Comparison of ENCODE assay signal across 27 cellular contexts in the genomic region with DNA sequence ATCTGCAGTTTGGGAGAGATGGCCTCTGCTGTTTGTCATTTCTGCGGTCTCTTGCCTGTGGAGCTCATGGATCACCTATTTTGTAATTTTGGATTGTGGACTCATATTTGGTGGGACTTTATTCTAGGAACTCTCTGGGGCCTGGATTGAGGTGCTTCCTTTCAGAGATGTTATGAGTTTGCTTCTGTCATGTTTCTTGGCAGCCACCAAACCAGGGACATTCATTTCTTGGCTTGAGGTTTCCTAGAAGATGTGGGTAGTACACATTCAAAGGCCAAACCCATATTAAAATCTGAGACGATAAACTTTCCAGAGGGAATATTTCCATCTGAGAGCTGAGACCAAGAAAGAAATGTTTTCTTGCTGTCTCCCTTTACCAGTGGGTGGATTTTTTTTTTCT. TPM values are rescaled to one million over a fixed set of nuclear protein-coding genes. Genes with fewer than 3 reads are reported as not detected.
DNase-seq lines count a peak whose midpoint lies in the region; ATAC-seq, FAIRE-seq and TF ChIP-seq lines count a peak whose summit lies in the region.
"Had no signal": no experiment of that assay in that cellular context is flagged by ENCODE, and none has a peak within 500 bp of the region (broad histone marks: within the 10 kb centered on the region; RNA-seq: fewer than 3 reads in every experiment).

No MANE protein-coding gene starts in this region.

- H3K27me3 ChIP-seq in bronchial epithelial cell (ENCODE audit: control insufficient read depth, insufficient read depth, low read length) = peaks cover under 1% of the 10 kb centered on the region
- H3K27me3 ChIP-seq: BLaER1 had no signal

- no peak overlapping the region for H3K4me3 Mint-ChIP-seq in activated T-helper 17 cell treated with anti-CD3 and anti-CD28 coated beads, Interleukin-2, amount 50 U/mL, for 72 hours
- H3K4me3 Mint-ChIP-seq in stimulated activated effector memory CD8-positive, alpha-beta T cell treated with anti-CD3 and anti-CD28 coated beads, Interleukin-12 subunit alpha, Interleukin-12 subunit beta, amount 100 ng/mL, for 72 hours = no peak overlapping the region
- H3K4me3 Mint-ChIP-seq in activated T-cell treated with anti-CD3 and anti-CD28 coated beads, Interleukin-2, amount 50 U/mL, for 72 hours = no peak overlapping the region
- H3K4me3 Mint-ChIP-seq: CD14-positive monocyte; CD4-positive, alpha-beta memory T cell; CD4-positive, CD25-positive, alpha-beta regulatory T cell; CD8-positive, alpha-beta memory T cell had no signal

- H3K36me3 Mint-ChIP-seq in activated T-helper 17 cell treated with anti-CD3 and anti-CD28 coated beads, Interleukin-2, amount 50 U/mL, for 72 hours (ENCODE audit: low read depth) = no peaks in the 10 kb centered on the region
- no peaks in the 10 kb centered on the region for H3K36me3 Mint-ChIP-seq in stimulated activated effector memory CD8-positive, alpha-beta T cell treated with anti-CD3 and anti-CD28 coated beads, Interleukin-12 subunit alpha, Interleukin-12 subunit beta, amount 100 ng/mL, for 72 hours
- no peaks in the 10 kb centered on the region for H3K36me3 Mint-ChIP-seq in activated T-cell treated with anti-CD3 and anti-CD28 coated beads, Interleukin-2, amount 50 U/mL, for 72 hours (ENCODE audit: insufficient read depth in 2 of 2)
- H3K36me3 Mint-ChIP-seq: CD14-positive monocyte; CD4-positive, alpha-beta memory T cell; CD4-positive, CD25-positive, alpha-beta regulatory T cell; CD8-positive, alpha-beta memory T cell had no signal

- H3K36me3 ChIP-seq in bronchial epithelial cell (ENCODE audit: control insufficient read depth, insufficient read depth, low read length) = no peaks in the 10 kb centered on the region
- H3K36me3 ChIP-seq: BE2C, BLaER1 had no signal

- H3K4me1 Mint-ChIP-seq in activated T-helper 17 cell treated with anti-CD3 and anti-CD28 coated beads, Interleukin-2, amount 50 U/mL, for 72 hours = no peaks in the 10 kb centered on the region
- H3K4me1 Mint-ChIP-seq in stimulated activated effector memory CD8-positive, alpha-beta T cell treated with anti-CD3 and anti-CD28 coated beads, Interleukin-12 subunit alpha, Interleukin-12 subunit beta, amount 100 ng/mL, for 72 hours = peaks cover 7% of the 10 kb centered on the region
- H3K4me1 Mint-ChIP-seq in activated T-cell treated with anti-CD3 and anti-CD28 coated beads, Interleukin-2, amount 50 U/mL, for 72 hours (ENCODE audit: low read depth) = peaks cover 23% of the 10 kb centered on the region
- H3K4me1 Mint-ChIP-seq: CD4-positive, alpha-beta memory T cell; CD4-positive, CD25-positive, alpha-beta regulatory T cell; CD8-positive, alpha-beta memory T cell had no signal

- peaks cover 20% of the 10 kb centered on the region for H3K27me3 Mint-ChIP-seq in activated T-helper 17 cell treated with anti-CD3 and anti-CD28 coated beads, Interleukin-2, amount 50 U/mL, for 72 hours
- peaks cover 8% of the 10 kb centered on the region for H3K27me3 Mint-ChIP-seq in activated T-cell treated with anti-CD3 and anti-CD28 coated beads, Interleukin-2, amount 50 U/mL, for 72 hours (ENCODE audit: low read depth)

- H3K27ac Mint-ChIP-seq in activated T-helper 17 cell treated with anti-CD3 and anti-CD28 coated beads, Interleukin-2, amount 50 U/mL, for 72 hours = no peak overlapping the region
- H3K27ac Mint-ChIP-seq in stimulated activated effector memory CD8-positive, alpha-beta T cell treated with anti-CD3 and anti-CD28 coated beads, Interleukin-12 subunit alpha, Interleukin-12 subunit beta, amount 100 ng/mL, for 72 hours = no peak overlapping the region
- H3K27ac Mint-ChIP-seq in activated T-cell treated with anti-CD3 and anti-CD28 coated beads, Interleukin-2, amount 50 U/mL, for 72 hours = no peak overlapping the region
- H3K27ac Mint-ChIP-seq: CD14-positive monocyte; CD4-positive, alpha-beta memory T cell; CD4-positive, CD25-positive, alpha-beta regulatory T cell; CD8-positive, alpha-beta memory T cell had no signal

- ATAC-seq in activated T-helper 17 cell treated with anti-CD3 and anti-CD28 coated beads, Interleukin-2, amount 50 U/mL, for 72 hours (replicated peaks) = peak; percentile 62
- peak; percentile 55 for ATAC-seq in stimulated activated effector memory CD8-positive, alpha-beta T cell treated with anti-CD3 and anti-CD28 coated beads, Interleukin-12 subunit alpha, Interleukin-12 subunit beta, amount 100 ng/mL, for 72 hours
- ATAC-seq in GM21381 (IDR thresholded peaks at IDR 0.05; ENCODE audit: unreplicated experiment) = no peak
- ATAC-seq in activated T-cell treated with anti-CD3 and anti-CD28 coated beads, Interleukin-2, amount 50 U/mL, for 72 hours (replicated peaks in 1 of 2) = no peak
- ATAC-seq: GM12878 had no signal

- peak; percentile 28 for FAIRE-seq in bronchial epithelial cell (lab: Jason Lieb, UNC)
- FAIRE-seq: A204.1, GM12878, GM12892, GM18507 had no signal

- DNase-seq in bronchial epithelial cell (ENCODE audit: low read depth) = no peak
- no peak for DNase-seq in stimulated activated effector memory CD8-positive, alpha-beta T cell treated with anti-CD3 and anti-CD28 coated beads, Interleukin-12 subunit alpha, Interleukin-12 subunit beta, amount 100 ng/mL, for 72 hours (ENCODE audit: low spot score in 2 of 2)
- DNase-seq in activated T-cell treated with anti-CD3 and anti-CD28 coated beads, Interleukin-2, amount 50 U/mL, for 72 hours = no peak
- DNase-seq: 8988T; ACHN; BE2C; C1 segment of cervical spinal cord; CD4-positive, alpha-beta memory T cell; CD4-positive, CD25-positive, alpha-beta regulatory T cell; CD8-positive, alpha-beta memory T cell; COR-L47; DMS 273 treated with DMSO at 0.1 percent for 48 hours; DMS153; DMS53; DMS79; DND-41; EL; GDM1 had no signal

- no peak for TF ChIP-seq CTCF in bronchial epithelial cell (IDR thresholded peaks at IDR 0.05; ENCODE audit: insufficient read depth, low read length, severe bottlenecking)

- no peak overlapping the region for H3K4me3 ChIP-seq in bronchial epithelial cell (ENCODE audit: low read depth, low read length)
- H3K4me3 ChIP-seq: BLaER1, GM12878 had no signal

- H3K9me3 Mint-ChIP-seq in activated T-helper 17 cell treated with anti-CD3 and anti-CD28 coated beads, Interleukin-2, amount 50 U/mL, for 72 hours = no peaks in the 10 kb centered on the region
- H3K9me3 Mint-ChIP-seq in stimulated activated effector memory CD8-positive, alpha-beta T cell treated with anti-CD3 and anti-CD28 coated beads, Interleukin-12 subunit alpha, Interleukin-12 subunit beta, amount 100 ng/mL, for 72 hours = peaks cover 3% of the 10 kb centered on the region
- H3K9me3 Mint-ChIP-seq in activated T-cell treated with anti-CD3 and anti-CD28 coated beads, Interleukin-2, amount 50 U/mL, for 72 hours = peaks cover 0 to 4% of the 10 kb centered on the region in 2 donors
- H3K9me3 Mint-ChIP-seq: CD8-positive, alpha-beta memory T cell had no signal

RNA-seq across cellular contexts. Expression of gene GADD45G, which starts 37.2 kb away (rescaled TPM):
- total RNA-seq in activated T-helper 17 cell treated with anti-CD3 and anti-CD28 coated beads, Interleukin-2, amount 50 U/mL, for 72 hours = 10 to 100 TPM in 1 of 2 donors, 1 to 10 TPM in 1; 5.7 to 11.7 TPM
- total RNA-seq in bronchial epithelial cell = under 0.01 and 1.0 TPM in 2 replicates
- 1 to 10 TPM; 6.0 TPM for total RNA-seq in activated T-cell treated with anti-CD3 and anti-CD28 coated beads, Interleukin-2, amount 50 U/mL, for 72 hours
- total RNA-seq: G401 had no signal

Comparison
In these comparisons a context has a peak if more than half of its experiments do, and no peak if none do; other contexts are left out.
1. ATAC-seq: peak in activated T-helper 17 cell treated with anti-CD3 and anti-CD28 coated beads, Interleukin-2, amount 50 U/mL, for 72 hours (single experiment) and stimulated activated effector memory CD8-positive, alpha-beta T cell treated with anti-CD3 and anti-CD28 coated beads, Interleukin-12 subunit alpha, Interleukin-12 subunit beta, amount 100 ng/mL, for 72 hours (single experiment); none in GM21381 (single experiment) and activated T-cell treated with anti-CD3 and anti-CD28 coated beads, Interleukin-2, amount 50 U/mL, for 72 hours (0 of 2).